ENCODE assay signal across 23 cellular contexts in genomic region chr13:45179428-45179827, GRCh38. TPM values are rescaled to one million over a fixed set of nuclear protein-coding genes. Genes with fewer than 3 reads are reported as not detected.
DNase-seq lines count a peak whose midpoint lies in the region; ATAC-seq, FAIRE-seq and TF ChIP-seq lines count a peak whose summit lies in the region.
"Had no signal": no experiment of that assay in that cellular context is flagged by ENCODE, and none has a peak within 500 bp of the region (broad histone marks: within the 10 kb centered on the region; RNA-seq: fewer than 3 reads in every experiment).

No MANE protein-coding gene starts in this region.

- no peaks in the 10 kb centered on the region for H4K20me1 ChIP-seq in IMR-90 (ENCODE audit: insufficient read depth, low read length)

- in situ Hi-C loops in IMR-90 (cut with MboI; ENCODE audit: low sequenced_read_pairs) = no loop called here
- in situ Hi-C loops in brain microvascular endothelial cell (cut with HindIII; ENCODE audit: low pct_ligation_motif_present, low sequenced_read_pairs) = no loop called here

- H2AFZ ChIP-seq in IMR-90 (replicated peaks; ENCODE audit: low read length, poor library complexity) = no peak overlapping the region

- peak overlapping the region; percentile 86 for H3K14ac ChIP-seq in IMR-90 (replicated peaks; ENCODE audit: low read depth, low read length)

- H4K5ac ChIP-seq in IMR-90 (ENCODE audit: low read depth, low read length) = no peak overlapping the region; the same call in 1 of the 2 replicates

- H2BK120ac ChIP-seq in IMR-90 (ENCODE audit: low read depth, low read length) = peak overlapping the region; percentile 89

- TF ChIP-seq RAD21 in A549 (conservative IDR thresholded peaks at IDR 0.05 in 1 of 2, IDR thresholded peaks at IDR 0.05 in 1 of 2) (no peak), IMR-90 (IDR thresholded peaks at IDR 0.05; ENCODE audit: low read length) (no peak)

- H3K4me3 ChIP-seq in A549 (no peak overlapping the region), IMR-90 (ENCODE audit: insufficient read depth, low read depth, low read length) (no peak overlapping the region), brain microvascular endothelial cell (ENCODE audit: low read depth, low read length) (no peak overlapping the region)
- H3K4me3 ChIP-seq: ascending aorta, gastroesophageal sphincter, Peyer's patch, upper lobe of left lung had no signal

- TF ChIP-seq EP300 in A549 (IDR thresholded peaks at IDR 0.05) = no peak

- H3K36me3 ChIP-seq in IMR-90 (ENCODE audit: control insufficient read depth, insufficient read depth, low read length) = peaks cover 3% of the 10 kb centered on the region
- H3K36me3 ChIP-seq in brain microvascular endothelial cell (replicated peaks) = no peaks in the 10 kb centered on the region
- H3K36me3 ChIP-seq: Peyer's patch, upper lobe of left lung had no signal

- H2BK20ac ChIP-seq in IMR-90 (ENCODE audit: low read depth, low read length) = peak overlapping the region; percentile 87

- no TSS peak for BruUV-seq in IMR-90 (replicated peaks; lab: Mats Ljungman, UMichigan)

- peaks cover 27 to 51% of the 10 kb centered on the region in 2 experiments for H3K79me1 ChIP-seq in IMR-90 (ENCODE audit: low read depth in 1 of 2, low read length in 2 of 2)

- H2AK5ac ChIP-seq in IMR-90 (ENCODE audit: low read depth, low read length) = peak overlapping the region; percentile 60; the same call in 1 of the 2 replicates

- ATAC-seq in A549 (peak in 1 of 2 experiments; percentile 23; a peak in 2 of 6 replicates), IMR-90 (ENCODE audit: low read depth) (no peak), left ventricle myocardium superior (no peak), HG03135 (IDR thresholded peaks at IDR 0.05; ENCODE audit: unreplicated experiment) (no peak), HG02973 (IDR thresholded peaks at IDR 0.05; ENCODE audit: unreplicated experiment) (no peak), GM21390 (IDR thresholded peaks at IDR 0.05; ENCODE audit: unreplicated experiment) (no peak)
- ATAC-seq: gastroesophageal sphincter had no signal

- H3K56ac ChIP-seq in IMR-90 (ENCODE audit: extremely low read depth, insufficient read depth, low read length) = no peak overlapping the region

- H3K9ac ChIP-seq in IMR-90 (ENCODE audit: low read depth, low read length) = no peak overlapping the region

- H3K4me1 ChIP-seq in A549 (peaks cover 45% of the 10 kb centered on the region), IMR-90 (ENCODE audit: control insufficient read depth, insufficient read depth, low read length) (peaks cover 6% of the 10 kb centered on the region)
- H3K4me1 ChIP-seq: ascending aorta, upper lobe of left lung had no signal

- DNase-seq in A549 (ENCODE audit: low read depth in 1 of 2, low spot score in 1 of 2) (peak in 1 of 2 experiments; percentile 33), IMR-90 (peak; percentile 63), brain microvascular endothelial cell (no peak), mesothelial cell of epicardium (ENCODE audit: low spot score in 2 of 2, unreplicated experiment in 2 of 2) (no peak), left ventricle myocardium superior (no peak)
- DNase-seq: activated naive CD4-positive, alpha-beta T cell treated with anti-CD3 and anti-CD28 coated beads for 36 hours; CD4-positive, alpha-beta T cell; dermis blood vessel endothelial cell; mesendoderm; NCI-H2081; NCI-H524 treated with DMSO at 0.1 percent for 48 hours; Peyer's patch; upper lobe of left lung had no signal

- H3K23ac ChIP-seq in IMR-90 (ENCODE audit: low read depth, low read length) = peak overlapping the region; percentile 57; the same call in 1 of the 2 replicates

- H2BK15ac ChIP-seq in IMR-90 (ENCODE audit: low read depth, low read length) = peak overlapping the region; percentile 17; the same call in 2 of the 3 replicates

- H3K4ac ChIP-seq in IMR-90 (ENCODE audit: low read depth, low read length) = peak overlapping the region; percentile 53; the same call in 1 of the 2 replicates

- peaks cover 10% of the 10 kb centered on the region for H3K36me3 Mint-ChIP-seq in mesothelial cell of epicardium

- H3K4me1 Mint-ChIP-seq in mesothelial cell of epicardium = peaks cover 23% of the 10 kb centered on the region

- peak overlapping the region; percentile 67; the same call in 1 of the 2 replicates for H4K91ac ChIP-seq in IMR-90 (ENCODE audit: insufficient read depth, low read depth, low read length)

- peak overlapping the region; percentile 84 for H2BK5ac ChIP-seq in IMR-90 (ENCODE audit: low read depth, low read length, poor library complexity, severe bottlenecking)

- H3K27ac ChIP-seq in A549 (peak overlapping the region; percentile 31 to 69; a peak in 4 of 6 replicates), IMR-90 (ENCODE audit: insufficient read depth, low read length) (peak overlapping the region; percentile 52; the same call in 1 of the 2 replicates), brain microvascular endothelial cell (peak overlapping the region; percentile 67)
- H3K27ac ChIP-seq: ascending aorta, gastroesophageal sphincter, Peyer's patch, upper lobe of left lung had no signal

- TF ChIP-seq CTCF in A549 (IDR thresholded peaks at IDR 0.05) (no peak), IMR-90 (conservative IDR thresholded peaks at IDR 0.05; ENCODE audit: low read depth, low read length) (no peak), brain microvascular endothelial cell (IDR thresholded peaks at IDR 0.05; ENCODE audit: low read depth, low read length, missing control alignments) (no peak), mesothelial cell of epicardium (IDR thresholded peaks at IDR 0.05; ENCODE audit: unreplicated experiment) (no peak)

- H3K9me3 ChIP-seq in A549 (no peaks in the 10 kb centered on the region), IMR-90 (ENCODE audit: control insufficient read depth, insufficient read depth, low read length) (no peaks in the 10 kb centered on the region)
- H3K9me3 ChIP-seq: ascending aorta, gastroesophageal sphincter, Peyer's patch, upper lobe of left lung had no signal

- peak overlapping the region in 1 of 2 experiments; percentile 77; a peak in 1 of 4 replicates for H4K8ac ChIP-seq in IMR-90 (ENCODE audit: low read depth in 2 of 2, low read length in 2 of 2)

- no peak overlapping the region for H3K4me3 Mint-ChIP-seq in mesothelial cell of epicardium
- H3K4me3 Mint-ChIP-seq: activated CD4-positive, alpha-beta T cell treated with anti-CD3 and anti-CD28 coated beads, Interleukin-2, amount 10 ng/mL, durations not matched to agents 24 days and 14 days; activated naive CD4-positive, alpha-beta T cell treated with anti-CD3 and anti-CD28 coated beads for 36 hours; CD4-positive, alpha-beta T cell; neural crest cell; stimulated activated naive CD8-positive, alpha-beta T cell treated with anti-CD3 and anti-CD28 coated beads, Interleukin-15, Interleukin-2, amounts not matched to agents 100 ng/mL and 50 ng/mL, for 24 hours had no signal

- FAIRE-seq in A549 (lab: Jason Lieb, UNC) = no peak
- FAIRE-seq: GM18507, TTC549 had no signal

- H3K27me3 ChIP-seq in IMR-90 (ENCODE audit: control insufficient read depth, insufficient read depth, low read length) (no peaks in the 10 kb centered on the region), brain microvascular endothelial cell (replicated peaks) (no peaks in the 10 kb centered on the region)
- H3K27me3 ChIP-seq: ascending aorta, gastroesophageal sphincter, Peyer's patch, upper lobe of left lung had no signal

- H3K4me2 ChIP-seq in A549 = peak overlapping the region; percentile 74
- H3K4me2 ChIP-seq in IMR-90 (ENCODE audit: low read depth, low read length) = no peak overlapping the region

- TF ChIP-seq POLR2A in A549 (IDR thresholded peaks at IDR 0.05; ENCODE audit: low read length) = no peak
- no peak for TF ChIP-seq POLR2A in IMR-90 (IDR thresholded peaks at IDR 0.05; ENCODE audit: low read depth, low read length)

- H3K18ac ChIP-seq in IMR-90 (ENCODE audit: low read depth, low read length) = peak overlapping the region; percentile 33; the same call in 1 of the 2 replicates

- H2AK9ac ChIP-seq in IMR-90 (replicated peaks; ENCODE audit: low read depth, low read length, poor library complexity) = no peak overlapping the region

- CTCF ChIA-PET in A549 (lab: Yijun Ruan, JAX) (interaction anchor here (0.9 kb wide), 1 partner anchor 60 kb away, joined by 5 read pairs; no protein-coding TSS in a partner anchor), IMR-90 (lab: Yijun Ruan, JAX) (interaction anchor here (1.1 kb wide), 1 partner anchor 60 kb away, joined by 4 read pairs; no protein-coding TSS in a partner anchor)

- peaks cover 4% of the 10 kb centered on the region for H3K9me3 Mint-ChIP-seq in mesothelial cell of epicardium
- H3K9me3 Mint-ChIP-seq: activated CD4-positive, alpha-beta T cell treated with anti-CD3 and anti-CD28 coated beads, Interleukin-2, amount 10 ng/mL, durations not matched to agents 24 days and 14 days; activated naive CD4-positive, alpha-beta T cell treated with anti-CD3 and anti-CD28 coated beads for 36 hours; CD4-positive, alpha-beta T cell; neural crest cell; stimulated activated naive CD8-positive, alpha-beta T cell treated with anti-CD3 and anti-CD28 coated beads, Interleukin-15, Interleukin-2, amounts not matched to agents 100 ng/mL and 50 ng/mL, for 24 hours had no signal

- no peaks in the 10 kb centered on the region for H3K27me3 Mint-ChIP-seq in mesothelial cell of epicardium (ENCODE audit: low read depth)
- H3K27me3 Mint-ChIP-seq: activated CD4-positive, alpha-beta T cell treated with anti-CD3 and anti-CD28 coated beads, Interleukin-2, amount 10 ng/mL, durations not matched to agents 24 days and 14 days; CD4-positive, alpha-beta T cell; stimulated activated naive CD8-positive, alpha-beta T cell treated with anti-CD3 and anti-CD28 coated beads, Interleukin-15, Interleukin-2, amounts not matched to agents 100 ng/mL and 50 ng/mL, for 24 hours had no signal

- dilution Hi-C loops in IMR-90 (cut with HindIII; ENCODE audit: low sequenced_read_pairs, unreplicated experiment) = no loop called here

- H3K9me1 ChIP-seq in IMR-90 (ENCODE audit: insufficient read depth, low read length) = peaks cover 8% of the 10 kb centered on the region

- intact Hi-C loops in IMR-90 (cut with micrococcal nuclease) (no loop called here), left ventricle myocardium superior (cut with micrococcal nuclease) (no loop called here)

- H3K27ac Mint-ChIP-seq in mesothelial cell of epicardium = peak overlapping the region; percentile 79
- H3K27ac Mint-ChIP-seq: activated CD4-positive, alpha-beta T cell treated with anti-CD3 and anti-CD28 coated beads, Interleukin-2, amount 10 ng/mL, durations not matched to agents 24 days and 14 days; activated naive CD4-positive, alpha-beta T cell treated with anti-CD3 and anti-CD28 coated beads for 36 hours; CD4-positive, alpha-beta T cell had no signal

- POLR2A ChIA-PET in A549 (lab: Yijun Ruan, JAX) (no interaction called here), IMR-90 (lab: Charles Lee; ENCODE audit: unreplicated experiment) (no interaction called here)

RNA-seq across cellular contexts. Expression of gene KCTD4, which starts 21.4 kb away (rescaled TPM):
- polyA plus RNA-seq in A549 (2011; rRNA removed) (not detected in 2 replicates), A549 (2017; fragmentation: RNase III; extraction: RNeasy Plus Mini Kit Qiagen cat#74134 plus additional on column Dnase treatment) (not detected in 3 replicates), IMR-90 (2012; rRNA removed) (0.40 and 0.53 TPM in 2 replicates)
- not detected in 2 replicates for polyA plus RNA-seq in A549 (2012; cell fraction: cytosol; rRNA removed)
- polyA plus RNA-seq in A549 (2012; cell fraction: nucleus; rRNA removed) = not detected in 2 replicates
- polyA minus RNA-seq in A549 (2011; rRNA and poly(A)+ RNA removed) = not detected in 2 replicates
- total RNA-seq in IMR-90 (2012; rRNA removed) (0.56 and 0.72 TPM in 2 replicates), mesothelial cell of epicardium (not detected in 3 replicates), left ventricle myocardium superior (not detected)
- 0.05 and 0.08 TPM in 2 replicates for polyA plus RNA-seq in IMR-90 (2012; cell fraction: cytosol; rRNA removed)
- 0.03 and 0.25 TPM in 2 replicates for polyA plus RNA-seq in IMR-90 (2012; cell fraction: nucleus; rRNA removed; ENCODE audit: low replicate concordance)
- total RNA-seq: activated CD4-positive, alpha-beta T cell treated with anti-CD3 and anti-CD28 coated beads, Interleukin-2, amount 10 ng/mL, durations not matched to agents 24 days and 14 days; activated naive CD4-positive, alpha-beta T cell treated with anti-CD3 and anti-CD28 coated beads for 36 hours; ascending aorta; CD4-positive, alpha-beta T cell; dermis blood vessel endothelial cell; neural crest cell; upper lobe of left lung had no signal

RNA-seq across cellular contexts. Expression of gene GTF2F2, which starts 59.1 kb away (rescaled TPM):
- 17.7 and 30.0 TPM in 2 replicates for polyA plus RNA-seq in A549 (2011; rRNA removed)
- 8.1 and 8.9 TPM in 2 replicates for polyA plus RNA-seq in A549 (2012; cell fraction: cytosol; rRNA removed)
- polyA plus RNA-seq in A549 (2012; cell fraction: nucleus; rRNA removed) = 3.6 and 3.9 TPM in 2 replicates
- polyA plus RNA-seq in A549 (2017; fragmentation: RNase III; extraction: RNeasy Plus Mini Kit Qiagen cat#74134 plus additional on column Dnase treatment) = 19.3 to 24.5 TPM (median 21.0 TPM) in 3 replicates
- polyA minus RNA-seq in A549 (2011; rRNA and poly(A)+ RNA removed) = 2.8 and 3.7 TPM in 2 replicates
- total RNA-seq in IMR-90 (2012; rRNA removed) = 16.5 and 35.6 TPM in 2 replicates
- polyA plus RNA-seq in IMR-90 (2012; rRNA removed) = 19.2 and 21.0 TPM in 2 replicates
- 5.5 and 7.9 TPM in 2 replicates for polyA plus RNA-seq in IMR-90 (2012; cell fraction: cytosol; rRNA removed)
- 2.6 and 9.0 TPM in 2 replicates for polyA plus RNA-seq in IMR-90 (2012; cell fraction: nucleus; rRNA removed; ENCODE audit: low replicate concordance)
- total RNA-seq in mesothelial cell of epicardium = 19.9 to 21.4 TPM (median 20.7 TPM) in 3 replicates
- total RNA-seq in left ventricle myocardium superior = 22.8 TPM
